In the genomic region with DNA sequence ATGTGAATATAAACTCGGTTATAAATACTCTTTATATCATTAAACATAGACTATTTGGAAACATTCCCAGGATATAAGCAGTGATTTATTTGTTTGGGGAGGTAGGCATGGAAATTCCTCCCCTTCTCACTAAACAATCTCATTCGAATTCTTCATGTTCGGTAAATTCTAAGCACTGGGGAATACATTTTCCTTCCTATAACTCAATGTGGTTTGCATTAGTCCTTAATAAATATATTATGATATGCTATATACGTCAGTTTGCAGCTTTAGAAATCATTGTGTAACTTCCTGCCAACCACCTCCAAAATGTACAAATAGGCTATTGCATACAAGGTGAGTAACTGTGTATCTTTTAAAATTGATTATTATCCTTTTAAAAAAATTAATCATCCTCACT, we compare ENCODE assay signal across 7 cellular contexts.
"Had no signal": no experiment of that assay in that cellular context is flagged by ENCODE, and none has a peak within 500 bp of the region (broad histone marks: within the 10 kb centered on the region; RNA-seq: fewer than 3 reads in every experiment).

No MANE protein-coding gene starts in this region.

- H2AFZ ChIP-seq: GM23338 had no signal

- H3K4me3 ChIP-seq: GM23338, K562 had no signal

- H3K4me1 Mint-ChIP-seq: GM23338, H9 had no signal

- H3K27ac Mint-ChIP-seq: GM23338, H9, HFFc6 had no signal

- H3K4me3 Mint-ChIP-seq: GM23338, H9, HFFc6 had no signal

- ATAC-seq: GM23338, HCT116, K562 had no signal

- DNase-seq: H9, HFFc6, IMR-90, KG1 had no signal

- H3K4me2 ChIP-seq: GM23338 had no signal

- H3K9me3 Mint-ChIP-seq: GM23338, H9, HFFc6 had no signal
